In the genomic region with DNA sequence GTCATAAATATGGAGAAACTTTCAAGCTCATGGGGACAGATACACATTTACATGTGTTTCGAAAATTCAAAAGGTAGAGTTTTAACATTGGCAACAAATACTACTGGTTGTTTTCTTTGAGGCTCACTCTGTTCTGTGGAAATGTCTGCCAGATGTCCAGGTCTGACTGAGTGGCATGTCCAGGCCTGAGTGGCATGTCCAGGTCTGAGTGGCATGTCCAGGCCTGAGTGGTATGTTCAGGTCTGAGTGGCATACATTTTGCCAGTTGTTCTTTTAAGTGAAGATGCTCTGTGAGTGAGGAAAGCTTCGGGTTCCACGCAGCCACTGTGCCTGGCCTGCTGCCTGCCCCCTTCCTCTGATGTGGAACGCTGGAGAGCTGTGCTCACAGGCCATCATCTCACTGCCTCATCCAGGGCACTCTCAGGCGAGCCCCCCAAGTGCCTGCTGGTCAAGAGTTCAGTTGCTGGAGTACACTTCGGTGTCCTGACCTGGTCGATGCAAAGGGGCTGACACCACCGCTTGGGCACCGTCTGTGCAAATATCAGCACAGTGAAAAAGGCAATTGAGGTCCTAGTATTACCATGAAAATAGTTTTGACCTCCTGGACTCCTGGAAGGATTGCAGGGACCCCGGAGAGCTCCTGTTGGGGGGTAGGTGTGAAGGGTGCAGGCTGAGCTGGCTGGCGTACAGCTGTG, we compare ENCODE assay signal across 27 cellular contexts.
DNase-seq lines count a peak whose midpoint lies in the region; ATAC-seq, FAIRE-seq and TF ChIP-seq lines count a peak whose summit lies in the region.
"Had no signal": no experiment of that assay in that cellular context is flagged by ENCODE, and none has a peak within 500 bp of the region (broad histone marks: within the 10 kb centered on the region; RNA-seq: fewer than 3 reads in every experiment).

No MANE protein-coding gene starts in this region.

- no peaks in the 10 kb centered on the region for H3K27me3 Mint-ChIP-seq in naive B cell

- H3K27ac Mint-ChIP-seq in naive B cell = peak overlapping the region in 4 of 6 donors; percentile 39 to 86 (median 66)
- H3K27ac Mint-ChIP-seq: activated T-helper 2 cell treated with anti-CD3 and anti-CD28 coated beads, Interferon-gamma antibody, Interleukin-2, Interleukin-4, amounts not matched to agents 10 μg/mL and 5 μg/mL and 100 μg/mL, durations not matched to agents 14 hours and 24 hours and 36 hours had no signal

- no peaks in the 10 kb centered on the region for H3K27me3 ChIP-seq in bronchial epithelial cell (ENCODE audit: control insufficient read depth, insufficient read depth, low read length)
- no peaks in the 10 kb centered on the region for H3K27me3 ChIP-seq in brain microvascular endothelial cell (replicated peaks)
- H3K27me3 ChIP-seq: sigmoid colon, upper lobe of left lung had no signal

- DNase-seq in activated effector memory CD4-positive, alpha-beta T cell treated with anti-CD3 and anti-CD28 coated beads, Interleukin-2, amount 50 U/mL, for 16 hours = peak; percentile 43
- DNase-seq in activated effector memory CD4-positive, alpha-beta T cell treated with Interleukin-2 at 50 U/mL for 16 hours = no peak
- DNase-seq in bronchial epithelial cell (ENCODE audit: low read depth) = peak; percentile 88
- no peak for DNase-seq in naive B cell
- no peak for DNase-seq in brain microvascular endothelial cell
- no peak for DNase-seq in NCI-H1436 treated with DMSO at 0.1 percent for 48 hours (lab: John Stamatoyannopoulos, UW)
- DNase-seq: activated CD4-positive, alpha-beta T cell treated with anti-CD3 and anti-CD28 coated beads, Interleukin-2, amount 50 U/mL, for 4 hours; activated CD8-positive, alpha-beta memory T cell treated with anti-CD3 and anti-CD28 coated beads, Interleukin-2, amount 50 U/mL, for 4 hours; effector CD4-positive, alpha-beta T cell; foreskin melanocyte; GF-D8; hippocampal formation; left ventricle myocardium superior; NCI-H1092; NCI-H187 treated with DMSO at 0.1 percent for 48 hours; posterior cingulate gyrus; SHP77; sigmoid colon; T-helper 9 cell; upper lobe of left lung had no signal

- peaks cover 1 to 16% (median 5%) of the 10 kb centered on the region in 7 donors for H3K9me3 Mint-ChIP-seq in naive B cell

- H3K36me3 Mint-ChIP-seq in naive B cell = peaks cover 23% of the 10 kb centered on the region in 2 donors

- no peak for FAIRE-seq in bronchial epithelial cell (lab: Jason Lieb, UNC)
- FAIRE-seq: A204.1, GM18507, HepG2 had no signal

- H3K36me3 ChIP-seq in bronchial epithelial cell (ENCODE audit: control insufficient read depth, insufficient read depth, low read length) (peaks cover 9% of the 10 kb centered on the region), brain microvascular endothelial cell (replicated peaks) (no peaks in the 10 kb centered on the region)

- in situ Hi-C loops in brain microvascular endothelial cell (cut with HindIII; ENCODE audit: low pct_ligation_motif_present, low sequenced_read_pairs) = no loop called here

- H3K4me1 Mint-ChIP-seq in naive B cell = peaks cover 62 to 75% (median 64%) of the 10 kb centered on the region in 3 donors

- H3K4me3 ChIP-seq in bronchial epithelial cell (ENCODE audit: low read depth, low read length) = no peak overlapping the region
- H3K4me3 ChIP-seq in brain microvascular endothelial cell (ENCODE audit: low read depth, low read length) = no peak overlapping the region
- H3K4me3 ChIP-seq: HAP-1, sigmoid colon, upper lobe of left lung had no signal

- TF ChIP-seq CTCF in bronchial epithelial cell (IDR thresholded peaks at IDR 0.05; ENCODE audit: insufficient read depth, low read length, severe bottlenecking) (no peak), brain microvascular endothelial cell (IDR thresholded peaks at IDR 0.05; ENCODE audit: low read depth, low read length, missing control alignments) (no peak)

- peak overlapping the region in 1 of 8 donors; percentile 57 for H3K4me3 Mint-ChIP-seq in naive B cell

- H3K27ac ChIP-seq in brain microvascular endothelial cell = no peak overlapping the region
- H3K27ac ChIP-seq: sigmoid colon, upper lobe of left lung had no signal

- ATAC-seq in naive B cell (ENCODE audit: low read depth in 2 of 2) (no peak), GM21825 (IDR thresholded peaks at IDR 0.05; ENCODE audit: unreplicated experiment) (no peak), HG03469 (IDR thresholded peaks at IDR 0.05; ENCODE audit: unreplicated experiment) (no peak)
- ATAC-seq: HepG2, left ventricle myocardium superior had no signal

Comparison
In these comparisons a context has a peak if more than half of its experiments do, and no peak if none do; other contexts are left out.
1. DNase-seq: peak in activated effector memory CD4-positive, alpha-beta T cell treated with anti-CD3 and anti-CD28 coated beads, Interleukin-2, amount 50 U/mL, for 16 hours (single experiment) and bronchial epithelial cell (single experiment); none in activated effector memory CD4-positive, alpha-beta T cell treated with Interleukin-2 at 50 U/mL for 16 hours (single experiment), naive B cell (single experiment), brain microvascular endothelial cell (single experiment) and NCI-H1436 treated with DMSO at 0.1 percent for 48 hours (single experiment).